ENCODE assay signal across 8 cellular contexts in genomic region chr1:40532062-40532389, GRCh38. TPM values are rescaled to one million over a fixed set of nuclear protein-coding genes. Genes with fewer than 3 reads are reported as not detected.
A peak's percentile ranks its signal among the peaks of the same experiment; 100 is the strongest.
DNase-seq lines count a peak whose midpoint lies in the region; ATAC-seq, FAIRE-seq and TF ChIP-seq lines count a peak whose summit lies in the region.

No MANE protein-coding gene starts in this region.

- POLR2A ChIA-PET in CD8-positive, alpha-beta memory T cell (lab: Charles Lee), result interaction anchor here (0.6 to 1.3 kb wide), 6 partner anchors 23 to 217 kb away, joined by 3 to 5 read pairs (median 4); partner anchors contain the start of genes EXO5, NFYC and ZFP69B
- POLR2A ChIA-PET in H1 (lab: Charles Lee; ENCODE audit: partially characterized antibody), result interaction anchor here (0.7 to 1.9 kb wide), 8 partner anchors 14 to 160 kb away, joined by 3 to 6 read pairs (median 4); partner anchors contain the start of genes EXO5, NFYC and ZFP69B

- H2BK120ac ChIP-seq in H1 (replicated peaks; ENCODE audit: low read depth, low read length) (no peak overlapping the region), neuronal stem cell (ENCODE audit: low read depth, low read length) (no peak overlapping the region)

- H3K4ac ChIP-seq in H1 (replicated peaks; ENCODE audit: insufficient read length, low read depth, low read length), result no peak overlapping the region
- no peak overlapping the region for H3K4ac ChIP-seq in neuronal stem cell (ENCODE audit: low read length)

- peak overlapping the region; percentile 77 to 98 (median 96) for H3K27ac Mint-ChIP-seq in CD8-positive, alpha-beta memory T cell

- H3K79me2 ChIP-seq in Loucy (ENCODE audit: insufficient read depth, low read length) (peaks cover 5% of the 10 kb centered on the region; the same call in 1 of the 2 replicates), H1 (ENCODE audit: control insufficient read depth in 1 of 2, insufficient read depth in 2 of 2, low read length in 2 of 2) (0 out of 4 replicates have a peak, but pooled peaks cover 0 to 2% of the 10 kb centered on the region in 2 experiments)

- peaks cover 20% of the 10 kb centered on the region for H3K4me1 ChIP-seq in CD8-positive, alpha-beta memory T cell (ENCODE audit: insufficient read depth, low read length)
- H3K4me1 ChIP-seq in Loucy (ENCODE audit: insufficient read depth, low read length, poor library complexity, severe bottlenecking), result peaks cover 22% of the 10 kb centered on the region
- H3K4me1 ChIP-seq in H1 (replicated peaks in 1 of 4; ENCODE audit: control insufficient read depth in 3 of 4, insufficient read depth in 4 of 4, low read length in 3 of 4), result no peaks in the 10 kb centered on the region
- peaks cover 0 to 3% of the 10 kb centered on the region in 2 donors for H3K4me1 ChIP-seq in neuronal stem cell (ENCODE audit: control insufficient read depth in 2 of 2, insufficient read depth in 1 of 2, low read depth in 1 of 2, low read length in 2 of 2)

- peak overlapping the region; percentile 77 for H3K9ac ChIP-seq in Loucy (ENCODE audit: low read depth, low read length, poor library complexity, severe bottlenecking)
- peak overlapping the region; percentile 54 to 89 (median 66) for H3K9ac ChIP-seq in H1 (replicated peaks in 1 of 4; ENCODE audit: extremely low read depth in 1 of 4, low read depth in 3 of 4, low read length in 3 of 4)
- H3K9ac ChIP-seq in neuronal stem cell (ENCODE audit: low read depth, low read length, poor library complexity), result no peak overlapping the region

- no peak overlapping the region for H3K23ac ChIP-seq in H1 (ENCODE audit: insufficient read length)
- no peak overlapping the region for H3K23ac ChIP-seq in neuronal stem cell (ENCODE audit: low read depth, low read length, poor library complexity)

- no peaks in the 10 kb centered on the region for H3K36me3 ChIP-seq in CD8-positive, alpha-beta memory T cell (ENCODE audit: insufficient read depth, low read length)
- H3K36me3 ChIP-seq in Loucy (ENCODE audit: insufficient read depth, low read length), result no peaks in the 10 kb centered on the region
- no peaks in the 10 kb centered on the region for H3K36me3 ChIP-seq in H1 (ENCODE audit: control insufficient read depth in 2 of 4, insufficient read depth in 4 of 4, low read length in 3 of 4)
- peaks cover 0 to 2% of the 10 kb centered on the region in 2 donors for H3K36me3 ChIP-seq in neuronal stem cell (replicated peaks in 1 of 2; ENCODE audit: control insufficient read depth in 2 of 2, insufficient read depth in 2 of 2, low read length in 2 of 2)

- H3K18ac ChIP-seq in H1 (ENCODE audit: extremely low read depth, low read length) (no peak overlapping the region), neuronal stem cell (ENCODE audit: low read length) (no peak overlapping the region)

- H3K4me1 Mint-ChIP-seq in CD8-positive, alpha-beta memory T cell, result peaks cover 25 to 29% (median 25%) of the 10 kb centered on the region in 3 donors

- no peak overlapping the region for H2BK20ac ChIP-seq in H1 (ENCODE audit: low read length)

- no peaks in the 10 kb centered on the region for H4K20me1 ChIP-seq in Loucy (ENCODE audit: insufficient read depth, low read length, poor library complexity, severe bottlenecking)
- H4K20me1 ChIP-seq in H1 (replicated peaks in 1 of 2; ENCODE audit: control insufficient read depth in 1 of 2, insufficient read depth in 2 of 2, low read length in 2 of 2), result no peaks in the 10 kb centered on the region

- 19% methylated on average over 3 of the region's 3 CpGs; no CpG with 5 or more reads in 1 of the 2 experiments for WGBS in H1 (ENCODE audit: extremely low coverage in 1 of 2, insufficient coverage in 1 of 2, insufficient read length in 1 of 2, insufficient replicate concordance in 2 of 2, low coverage in 1 of 2, low lambda C conversion rate in 2 of 2, missing lambda C conversion rate in 1 of 2), 2 experiments
- no CpG with 5 or more reads among the region's 3 CpGs for WGBS in neuronal stem cell (ENCODE audit: extremely low coverage in 2 of 2, insufficient read length in 2 of 2, insufficient replicate concordance in 1 of 2), 2 donors

- TF ChIP-seq RAD21 in H1 (IDR thresholded peaks at IDR 0.05 in 1 of 2, conservative IDR thresholded peaks at IDR 0.05 in 1 of 2; ENCODE audit: low read depth in 2 of 2, low read length in 2 of 2), result no peak

- H3K23me2 ChIP-seq in H1 (ENCODE audit: low read depth, low read length), result peaks cover 11% of the 10 kb centered on the region

- peak overlapping the region; percentile 67 for H3K27ac ChIP-seq in CD8-positive, alpha-beta memory T cell (ENCODE audit: low read depth, low read length)
- H3K27ac ChIP-seq in H1 (ENCODE audit: low read depth, low read length) (no peak overlapping the region), neuronal stem cell (replicated peaks; ENCODE audit: low read length) (no peak overlapping the region)

- no peaks in the 10 kb centered on the region for H3K9me2 ChIP-seq in Loucy (replicated peaks; ENCODE audit: low read depth, low read length)

- H3K14ac ChIP-seq in H1 (ENCODE audit: insufficient read length) (no peak overlapping the region), neuronal stem cell (ENCODE audit: low read length) (no peak overlapping the region)

- TF ChIP-seq CTCF in Loucy (conservative IDR thresholded peaks at IDR 0.05; ENCODE audit: low read length) (no peak), H1 (IDR thresholded peaks at IDR 0.05; ENCODE audit: control extremely low read depth in 1 of 3, insufficient read depth in 1 of 3, low read depth in 1 of 3, low read length in 3 of 3) (no peak)

- H2AK5ac ChIP-seq in H1 (ENCODE audit: low read depth, low read length), result no peak overlapping the region
- H2AK5ac ChIP-seq in neuronal stem cell (ENCODE audit: low read depth, low read length), result no peak overlapping the region

- TF ChIP-seq POLR2A in H1 (IDR thresholded peaks at IDR 0.05; ENCODE audit: control extremely low read depth in 1 of 2, low read depth in 2 of 2, low read length in 2 of 2), result no peak

- CTCF ChIA-PET in CD8-positive, alpha-beta memory T cell (lab: Charles Lee), result interaction anchor here (0.9 to 1.7 kb wide), 5 partner anchors 13 to 23 kb away, joined by 3 to 5 read pairs (median 3); no protein-coding TSS in a partner anchor
- CTCF ChIA-PET in H1 (lab: Charles Lee; ENCODE audit: partially characterized antibody), result interaction anchor here (0.6 to 2.6 kb wide), 29 partner anchors 11 to 431 kb away, joined by 3 to 40 read pairs (median 4); partner anchors contain the start of genes NFYC and ZFP69B

- peak overlapping the region; percentile 91 for H3K4me3 ChIP-seq in CD8-positive, alpha-beta memory T cell (ENCODE audit: low read length)
- H3K4me3 ChIP-seq in Loucy (ENCODE audit: low read length, poor library complexity, severe bottlenecking) (peak overlapping the region; percentile 91), H1 (ENCODE audit: extremely low read depth in 1 of 4, insufficient read depth in 2 of 4, low read depth in 3 of 4, low read length in 4 of 4) (peak overlapping the region; percentile 83 to 92 (median 88)), neuronal stem cell (ENCODE audit: low read length in 2 of 2) (peak overlapping the region; percentile 75 to 88)

- no peak for DNase-seq in CD8-positive, alpha-beta memory T cell
- DNase-seq in H1 (ENCODE audit: low read depth in 1 of 2, low spot score in 2 of 2) (no peak), neuronal stem cell (ENCODE audit: low spot score) (no peak), HK-2 (ENCODE audit: unreplicated experiment) (no peak), HT-29 (ENCODE audit: low spot score) (no peak)

- H2AFZ ChIP-seq in Loucy (ENCODE audit: low read length) (peak overlapping the region; percentile 97), H1 (ENCODE audit: low read length) (peak overlapping the region; percentile 99), neuronal stem cell (ENCODE audit: low read length) (peak overlapping the region; percentile 93)

- H2BK15ac ChIP-seq in H1 (ENCODE audit: low read length) (no peak overlapping the region), neuronal stem cell (ENCODE audit: low read length) (no peak overlapping the region)

- no peak overlapping the region for H4K5ac ChIP-seq in H1 (ENCODE audit: insufficient read length, low read depth, low read length)

- peaks cover 0 to 8% (median 3%) of the 10 kb centered on the region in 5 donors for H3K9me3 Mint-ChIP-seq in CD8-positive, alpha-beta memory T cell

- peak overlapping the region; percentile 91 to 99 (median 98) for H3K4me3 Mint-ChIP-seq in CD8-positive, alpha-beta memory T cell

- H4K8ac ChIP-seq in H1 (ENCODE audit: extremely low read depth, insufficient read depth, low read length) (no peak overlapping the region), neuronal stem cell (ENCODE audit: low read depth, low read length) (no peak overlapping the region)

- peak overlapping the region; percentile 81 for H3K4me2 ChIP-seq in Loucy (ENCODE audit: low read depth, low read length, poor library complexity, severe bottlenecking)
- peak overlapping the region; percentile 79 to 82 for H3K4me2 ChIP-seq in H1 (ENCODE audit: insufficient read depth in 1 of 2, low read depth in 2 of 2, low read length in 2 of 2)
- peak overlapping the region; percentile 78 for H3K4me2 ChIP-seq in neuronal stem cell (ENCODE audit: insufficient read depth, low read length, poor library complexity, severe bottlenecking)

- no peak for ATAC-seq in GM18517 (IDR thresholded peaks at IDR 0.05; ENCODE audit: unreplicated experiment)
- no peak for ATAC-seq in GM18502 (IDR thresholded peaks at IDR 0.05; ENCODE audit: poor library complexity, unreplicated experiment)

- H2BK5ac ChIP-seq in H1 (ENCODE audit: low read depth, low read length) (peak overlapping the region; percentile 12; the same call in 1 of the 2 replicates), neuronal stem cell (ENCODE audit: low read length) (no peak overlapping the region)

- H4K91ac ChIP-seq in H1 (replicated peaks; ENCODE audit: insufficient read length, low read length) (no peak overlapping the region), neuronal stem cell (ENCODE audit: low read depth, low read length, poor library complexity) (no peak overlapping the region)

- no peaks in the 10 kb centered on the region for H3K9me3 ChIP-seq in CD8-positive, alpha-beta memory T cell (ENCODE audit: low read length)
- H3K9me3 ChIP-seq in Loucy (ENCODE audit: insufficient read depth, low read depth, low read length) (no peaks in the 10 kb centered on the region), H1 (ENCODE audit: insufficient read depth in 2 of 2, low read depth in 1 of 2, low read length in 1 of 2) (no peaks in the 10 kb centered on the region), neuronal stem cell (replicated peaks in 1 of 2; ENCODE audit: control insufficient read depth in 2 of 2, insufficient read depth in 1 of 2, low read depth in 1 of 2, low read length in 2 of 2) (peaks cover 3 to 7% of the 10 kb centered on the region in 2 donors)

- H2BK12ac ChIP-seq in H1 (ENCODE audit: low read depth, low read length) (no peak overlapping the region), neuronal stem cell (ENCODE audit: low read length) (no peak overlapping the region)

- TF ChIP-seq EP300 in H1 (IDR thresholded peaks at IDR 0.05; ENCODE audit: borderline replicate concordance in 1 of 2, low read depth in 2 of 2, low read length in 2 of 2), result no peak

- no peak for FAIRE-seq in H1 (lab: Jason Lieb, UNC)

- H3K79me1 ChIP-seq in H1 (ENCODE audit: low read depth, low read length) (no peaks in the 10 kb centered on the region), neuronal stem cell (ENCODE audit: low read depth, low read length) (no peaks in the 10 kb centered on the region)

- H3K27me3 ChIP-seq in CD8-positive, alpha-beta memory T cell (ENCODE audit: insufficient read depth, low read length, poor library complexity, severe bottlenecking), result no peaks in the 10 kb centered on the region
- H3K27me3 ChIP-seq in Loucy (ENCODE audit: insufficient read depth, low read length, poor library complexity, severe bottlenecking), result no peaks in the 10 kb centered on the region
- H3K27me3 ChIP-seq in H1 (replicated peaks in 1 of 4; ENCODE audit: control insufficient read depth in 3 of 4, extremely low read depth in 1 of 4, insufficient read depth in 3 of 4, low read length in 3 of 4), result no peaks in the 10 kb centered on the region
- no peaks in the 10 kb centered on the region for H3K27me3 ChIP-seq in neuronal stem cell (ENCODE audit: control insufficient read depth in 3 of 3, insufficient read depth in 3 of 3, low read depth in 1 of 3, low read length in 3 of 3)

- no peak overlapping the region for H3K56ac ChIP-seq in H1 (replicated peaks; ENCODE audit: insufficient read length, low read depth, low read length)

- H3F3A ChIP-seq in Loucy (ENCODE audit: low read depth), result no peaks in the 10 kb centered on the region

- H3K36me3 Mint-ChIP-seq in CD8-positive, alpha-beta memory T cell, result peaks cover 3 to 16% (median 8%) of the 10 kb centered on the region in 3 donors

- peaks cover 6 to 24% of the 10 kb centered on the region in 2 donors for H3K27me3 Mint-ChIP-seq in CD8-positive, alpha-beta memory T cell

RNA-seq across cellular contexts. Expression of gene ZNF684, which starts 0.6 kb away (rescaled TPM):
- 1 to 10 TPM; 4.5 to 4.7 TPM for total RNA-seq in CD8-positive, alpha-beta memory T cell
- polyA plus RNA-seq in CD8-positive, alpha-beta memory T cell, result 5.9 TPM
- 7.3 and 9.3 TPM in 2 replicates for total RNA-seq in H1 (2021; fragmentation: NEBNext Ultra II Directional; extraction: Animal tissue kit (Norgen Biotek cat#: 25700))
- polyA plus RNA-seq in H1 (2011; rRNA removed), result 2.4 and 2.6 TPM in 2 replicates
- polyA plus RNA-seq in H1 (2011; cell fraction: cytosol; rRNA removed), result 2.9 TPM
- 2.4 TPM for polyA plus RNA-seq in H1 (2011; cell fraction: nucleus; rRNA removed)
- 3.4 to 5.6 TPM (median 4.6 TPM) in 4 replicates for polyA plus RNA-seq in H1 (2012, experiment 1 of 2)
- 1.4 TPM for polyA plus RNA-seq in H1 (2012, experiment 2 of 2)
- 4.9 TPM for polyA plus RNA-seq in H1 (2013, experiment 1 of 2)
- polyA plus RNA-seq in H1 (2013, experiment 2 of 2), result 3.6 TPM
- 3.7 and 9.4 TPM in 2 replicates for polyA minus RNA-seq in H1 (2011; rRNA and poly(A)+ RNA removed)
- 3.7 TPM for polyA minus RNA-seq in H1 (2011; cell fraction: cytosol; rRNA and poly(A)+ RNA removed)
- 12.7 TPM for polyA minus RNA-seq in H1 (2011; cell fraction: nucleus; rRNA and poly(A)+ RNA removed)
- 4.4 TPM for polyA plus RNA-seq in neuronal stem cell (2013, experiment 1 of 2)
- polyA plus RNA-seq in neuronal stem cell (2013, experiment 2 of 2), result 4.5 TPM
- 1.2 and 1.4 TPM in 2 replicates for total RNA-seq in HT-29 (2014; rRNA removed; shearing (Covaris generic))

RNA-seq across cellular contexts. Expression of gene EXO5, which starts 23.5 kb away (rescaled TPM):
- 10 to 100 TPM; 14.7 to 14.9 TPM for total RNA-seq in CD8-positive, alpha-beta memory T cell
- polyA plus RNA-seq in CD8-positive, alpha-beta memory T cell, result 8.3 TPM
- total RNA-seq in H1 (2021; fragmentation: NEBNext Ultra II Directional; extraction: Animal tissue kit (Norgen Biotek cat#: 25700)), result 7.7 and 8.5 TPM in 2 replicates
- polyA plus RNA-seq in H1 (2011; rRNA removed), result 3.1 and 4.4 TPM in 2 replicates
- 5.3 TPM for polyA plus RNA-seq in H1 (2011; cell fraction: cytosol; rRNA removed)
- polyA plus RNA-seq in H1 (2011; cell fraction: nucleus; rRNA removed), result 4.2 TPM
- 6.7 to 8.4 TPM (median 7.5 TPM) in 4 replicates for polyA plus RNA-seq in H1 (2012, experiment 1 of 2)
- polyA plus RNA-seq in H1 (2012, experiment 2 of 2), result 2.9 TPM
- 5.8 TPM for polyA plus RNA-seq in H1 (2013, experiment 1 of 2)
- polyA plus RNA-seq in H1 (2013, experiment 2 of 2), result 5.3 TPM
- 6.0 and 7.1 TPM in 2 replicates for polyA minus RNA-seq in H1 (2011; rRNA and poly(A)+ RNA removed)
- polyA minus RNA-seq in H1 (2011; cell fraction: cytosol; rRNA and poly(A)+ RNA removed), result 5.9 TPM
- 10.5 TPM for polyA minus RNA-seq in H1 (2011; cell fraction: nucleus; rRNA and poly(A)+ RNA removed)
- 3.6 TPM for polyA plus RNA-seq in neuronal stem cell (2013, experiment 1 of 2)
- 3.9 TPM for polyA plus RNA-seq in neuronal stem cell (2013, experiment 2 of 2)
- total RNA-seq in HT-29 (2014; rRNA removed; shearing (Covaris generic)), result 7.7 and 8.7 TPM in 2 replicates

RNA-seq across cellular contexts. Expression of gene ZFP69, which starts 54.9 kb away (rescaled TPM):
- 1 to 10 TPM; 2.8 to 2.9 TPM for total RNA-seq in CD8-positive, alpha-beta memory T cell
- polyA plus RNA-seq in CD8-positive, alpha-beta memory T cell, result 5.4 TPM
- 4.3 TPM in 2 replicates for total RNA-seq in H1 (2021; fragmentation: NEBNext Ultra II Directional; extraction: Animal tissue kit (Norgen Biotek cat#: 25700))
- 0.83 and 1.0 TPM in 2 replicates for polyA plus RNA-seq in H1 (2011; rRNA removed)
- 1.9 TPM for polyA plus RNA-seq in H1 (2011; cell fraction: cytosol; rRNA removed)
- 1.9 TPM for polyA plus RNA-seq in H1 (2011; cell fraction: nucleus; rRNA removed)
- 2.2 to 3.5 TPM (median 2.4 TPM) in 4 replicates for polyA plus RNA-seq in H1 (2012, experiment 1 of 2)
- 0.37 TPM for polyA plus RNA-seq in H1 (2012, experiment 2 of 2)
- 2.6 TPM for polyA plus RNA-seq in H1 (2013, experiment 1 of 2)
- 2.9 TPM for polyA plus RNA-seq in H1 (2013, experiment 2 of 2)
- 1.6 and 2.7 TPM in 2 replicates for polyA minus RNA-seq in H1 (2011; rRNA and poly(A)+ RNA removed)
- 2.1 TPM for polyA minus RNA-seq in H1 (2011; cell fraction: cytosol; rRNA and poly(A)+ RNA removed)
- polyA minus RNA-seq in H1 (2011; cell fraction: nucleus; rRNA and poly(A)+ RNA removed), result 3.5 TPM
- polyA plus RNA-seq in neuronal stem cell (2013, experiment 1 of 2), result 3.7 TPM
- polyA plus RNA-seq in neuronal stem cell (2013, experiment 2 of 2), result 4.4 TPM
- 0.20 and 0.37 TPM in 2 replicates for total RNA-seq in HT-29 (2014; rRNA removed; shearing (Covaris generic))
